Comparison of ENCODE assay signal across 8 cellular contexts in the genomic region with DNA sequence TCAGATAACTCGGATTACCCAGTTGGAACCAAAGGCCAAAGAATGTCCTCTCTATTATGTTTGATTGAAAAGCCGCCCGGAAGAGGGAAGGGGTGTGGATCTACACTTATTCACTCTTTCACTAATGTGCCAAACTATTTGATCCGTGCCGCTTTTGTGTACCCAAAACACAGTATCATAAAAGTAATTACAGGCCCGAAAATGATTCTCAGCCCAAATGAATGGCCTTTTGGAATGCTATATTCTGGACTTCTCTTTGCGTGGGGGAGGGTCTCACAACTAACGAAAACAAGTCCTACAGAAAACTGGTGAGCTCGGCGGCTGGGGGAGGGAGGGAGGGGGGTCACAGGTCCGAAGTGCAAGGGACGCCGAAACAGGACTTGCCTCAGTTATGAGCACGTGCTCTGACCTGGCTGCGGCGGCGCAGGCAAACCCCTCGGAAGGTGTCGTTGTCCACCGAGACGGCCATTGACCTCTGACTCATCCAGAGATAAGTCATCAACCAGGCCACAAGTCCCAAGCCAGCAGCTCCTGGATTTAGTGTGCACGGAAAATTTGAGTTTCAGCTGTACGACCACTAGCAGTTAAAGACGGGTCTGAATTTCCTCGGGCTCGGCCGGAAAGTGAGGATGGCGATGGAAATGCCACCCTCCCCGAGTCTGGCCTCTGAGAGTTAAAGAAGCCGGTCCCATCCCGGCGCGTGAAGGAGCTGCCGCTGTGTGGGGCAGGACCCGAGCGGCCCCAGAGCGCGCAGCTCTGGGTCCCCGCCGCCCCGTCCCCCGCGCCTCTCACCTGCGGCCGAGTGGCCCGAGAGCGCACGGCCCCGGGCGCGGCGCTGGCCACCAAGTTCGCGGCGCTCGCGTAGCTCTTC. TPM values are rescaled to one million over a fixed set of nuclear protein-coding genes. Genes with fewer than 3 reads are reported as not detected.
A peak's percentile ranks its signal among the peaks of the same experiment; 100 is the strongest.
DNase-seq lines count a peak whose midpoint lies in the region; ATAC-seq and TF ChIP-seq lines count a peak whose summit lies in the region.

No MANE protein-coding gene starts in this region.

- no peaks in the 10 kb centered on the region for H3K36me3 ChIP-seq in BJ (ENCODE audit: control insufficient read depth, insufficient read depth, low read length)

- H3K27me3 Mint-ChIP-seq in activated naive CD8-positive, alpha-beta T cell treated with anti-CD3 and anti-CD28 coated beads, Interleukin-2, amount 50 U/mL, for 24 hours, result peaks cover 67% of the 10 kb centered on the region

- CTCF ChIA-PET in BJ (lab: Yijun Ruan, JAX), result interaction anchor here (0.5 to 1.4 kb wide), 5 partner anchors 11 to 48 kb away, joined by 3 to 5 read pairs (median 3); a partner anchor contains a TSS

- no peak overlapping the region for H3K4me3 Mint-ChIP-seq in activated naive CD8-positive, alpha-beta T cell treated with anti-CD3 and anti-CD28 coated beads, Interleukin-2, amount 50 U/mL, for 24 hours

- DNase-seq in BJ (ENCODE audit: low read depth) (no peak), Right ventricle myocardium superior (peak; percentile 49), omental fat pad (ENCODE audit: low spot score) (no peak), AML-193 (lab: John Stamatoyannopoulos, UW) (no peak)
- peak; percentile 33 for DNase-seq in activated naive CD8-positive, alpha-beta T cell treated with anti-CD3 and anti-CD28 coated beads, Interleukin-2, amount 50 U/mL, for 24 hours

- TF ChIP-seq CTCF in BJ (IDR thresholded peaks at IDR 0.05; ENCODE audit: insufficient read depth, low read depth, low read length) (no peak), omental fat pad (IDR thresholded peaks at IDR 0.05) (no peak)

- intact Hi-C loops in Right ventricle myocardium superior (cut with DNase I), result loop anchor here (10.0 kb wide), 1 partner anchor 50 kb away; a partner anchor contains a TSS

- H3K27me3 ChIP-seq in BJ (ENCODE audit: control insufficient read depth, insufficient read depth, low read length), result no peaks in the 10 kb centered on the region

- ATAC-seq in HG02798 (IDR thresholded peaks at IDR 0.05; ENCODE audit: poor library complexity, unreplicated experiment) (peak; percentile 46), Right ventricle myocardium superior (ENCODE audit: poor library complexity) (peak; percentile 60), omental fat pad (ENCODE audit: low FRiP score) (peak; percentile 77), HG02588 (IDR thresholded peaks at IDR 0.05; ENCODE audit: unreplicated experiment) (no peak), HG03521 (IDR thresholded peaks at IDR 0.05; ENCODE audit: unreplicated experiment) (no peak)
- peak; percentile 78 for ATAC-seq in activated naive CD8-positive, alpha-beta T cell treated with anti-CD3 and anti-CD28 coated beads, Interleukin-2, amount 50 U/mL, for 24 hours

- peaks cover 14% of the 10 kb centered on the region for H3K4me1 Mint-ChIP-seq in activated naive CD8-positive, alpha-beta T cell treated with anti-CD3 and anti-CD28 coated beads, Interleukin-2, amount 50 U/mL, for 24 hours

- no peaks in the 10 kb centered on the region for H3K36me3 Mint-ChIP-seq in activated naive CD8-positive, alpha-beta T cell treated with anti-CD3 and anti-CD28 coated beads, Interleukin-2, amount 50 U/mL, for 24 hours (ENCODE audit: low read depth)

- POLR2A ChIA-PET in BJ (lab: Charles Lee), result no interaction called here

- H3K27ac Mint-ChIP-seq in activated naive CD8-positive, alpha-beta T cell treated with anti-CD3 and anti-CD28 coated beads, Interleukin-2, amount 50 U/mL, for 24 hours, result no peak overlapping the region

- H3K4me3 ChIP-seq in BJ (ENCODE audit: low read depth, low read length), result peak overlapping the region; percentile 57

- H3K9me3 Mint-ChIP-seq in activated naive CD8-positive, alpha-beta T cell treated with anti-CD3 and anti-CD28 coated beads, Interleukin-2, amount 50 U/mL, for 24 hours, result no peaks in the 10 kb centered on the region

RNA-seq across cellular contexts. Expression of a gene that starts 0.7 kb away (rescaled TPM):
- 16.0 and 16.2 TPM in 2 replicates for polyA plus RNA-seq in BJ (2011; rRNA removed)
- 6.6 and 11.1 TPM in 2 replicates for polyA minus RNA-seq in BJ (2011; rRNA and poly(A)+ RNA removed)
- total RNA-seq in Right ventricle myocardium superior, result 96.7 TPM
- total RNA-seq in omental fat pad, result 100 to 1,000 TPM; 161 to 226 (median 191) TPM

RNA-seq across cellular contexts. Expression of a gene that starts 47.7 kb away (rescaled TPM):
- not detected in 2 replicates for polyA plus RNA-seq in BJ (2011; rRNA removed)
- polyA minus RNA-seq in BJ (2011; rRNA and poly(A)+ RNA removed), result not detected in 2 replicates
- not detected for total RNA-seq in Right ventricle myocardium superior
- not detected for total RNA-seq in omental fat pad

Comparison
In these comparisons a context has a peak if more than half of its experiments do, and no peak if none do; other contexts are left out.
1. DNase-seq: peak in activated naive CD8-positive, alpha-beta T cell treated with anti-CD3 and anti-CD28 coated beads, Interleukin-2, amount 50 U/mL, for 24 hours (single experiment) and Right ventricle myocardium superior (single experiment); none in BJ (single experiment), omental fat pad (single experiment) and AML-193 (0 of 2).
2. ATAC-seq: peak in HG02798 (single experiment), activated naive CD8-positive, alpha-beta T cell treated with anti-CD3 and anti-CD28 coated beads, Interleukin-2, amount 50 U/mL, for 24 hours (single experiment), Right ventricle myocardium superior (single experiment) and omental fat pad (single experiment); none in HG02588 (single experiment) and HG03521 (single experiment).